Comparison of ENCODE assay signal across 9 cellular contexts in genomic region chr19:44552324-44552723, GRCh38. TPM values are rescaled to one million over a fixed set of nuclear protein-coding genes. Genes with fewer than 3 reads are reported as not detected.
DNase-seq lines count a peak whose midpoint lies in the region; ATAC-seq and TF ChIP-seq lines count a peak whose summit lies in the region.
"Had no signal": no experiment of that assay in that cellular context is flagged by ENCODE, and none has a peak within 500 bp of the region (broad histone marks: within the 10 kb centered on the region; RNA-seq: fewer than 3 reads in every experiment).

No MANE protein-coding gene starts in this region.

- H3K4me1 ChIP-seq in lower lobe of right lung, result no peaks in the 10 kb centered on the region

- H3K27me3 Mint-ChIP-seq in activated T-helper 17 cell treated with anti-CD3 and anti-CD28 coated beads, Interleukin-2, amount 50 U/mL, for 72 hours, result peaks cover 12% of the 10 kb centered on the region

- H3K27ac Mint-ChIP-seq in activated T-helper 17 cell treated with anti-CD3 and anti-CD28 coated beads, Interleukin-2, amount 50 U/mL, for 72 hours, result no peak overlapping the region
- H3K27ac Mint-ChIP-seq: B cell had no signal

- no peak overlapping the region for H3K4me3 Mint-ChIP-seq in activated T-helper 17 cell treated with anti-CD3 and anti-CD28 coated beads, Interleukin-2, amount 50 U/mL, for 72 hours
- H3K4me3 Mint-ChIP-seq: B cell had no signal

- DNase-seq in NCI-H1436 (lab: John Stamatoyannopoulos, UW) (peak; percentile 1), NCI-H1436 treated with DMSO at 0.1 percent for 48 hours (lab: John Stamatoyannopoulos, UW) (no peak), M059J (ENCODE audit: low read depth) (peak; percentile 62), lower lobe of right lung (no peak), GF-D8 (lab: John Stamatoyannopoulos, UW) (no peak), NCI-H1694 (lab: John Stamatoyannopoulos, UW) (no peak), cerebellum (ENCODE audit: low spot score) (no peak)

- peaks cover 4% of the 10 kb centered on the region for H3K27me3 ChIP-seq in lower lobe of right lung (ENCODE audit: low read depth)

- H3K9me3 Mint-ChIP-seq in activated T-helper 17 cell treated with anti-CD3 and anti-CD28 coated beads, Interleukin-2, amount 50 U/mL, for 72 hours, result peaks cover 6% of the 10 kb centered on the region

- no peaks in the 10 kb centered on the region for H3K9me3 ChIP-seq in lower lobe of right lung

- peak; percentile 51 for ATAC-seq in activated T-helper 17 cell treated with anti-CD3 and anti-CD28 coated beads, Interleukin-2, amount 50 U/mL, for 72 hours (replicated peaks)
- peak; percentile 58 to 74 for ATAC-seq in lower lobe of right lung

- H3K36me3 ChIP-seq in lower lobe of right lung, result no peaks in the 10 kb centered on the region

- intact Hi-C loops in lower lobe of right lung (cut with DNase I), result no loop called here

- H3K4me1 Mint-ChIP-seq in activated T-helper 17 cell treated with anti-CD3 and anti-CD28 coated beads, Interleukin-2, amount 50 U/mL, for 72 hours, result no peaks in the 10 kb centered on the region
- H3K4me1 Mint-ChIP-seq: B cell had no signal

- no peak overlapping the region for H3K27ac ChIP-seq in lower lobe of right lung

- peak; percentile 46 for TF ChIP-seq CTCF in lower lobe of right lung (IDR thresholded peaks at IDR 0.05)

- no peak overlapping the region for H3K4me3 ChIP-seq in lower lobe of right lung

- no peaks in the 10 kb centered on the region for H3K36me3 Mint-ChIP-seq in activated T-helper 17 cell treated with anti-CD3 and anti-CD28 coated beads, Interleukin-2, amount 50 U/mL, for 72 hours (ENCODE audit: low read depth)

RNA-seq across cellular contexts. Expression of gene CEACAM20, which starts 22.8 kb away (rescaled TPM):
- not detected in 2 replicates for total RNA-seq in M059J (2014; rRNA removed; shearing (Covaris generic))
- not detected for total RNA-seq in activated T-helper 17 cell treated with anti-CD3 and anti-CD28 coated beads, Interleukin-2, amount 50 U/mL, for 72 hours
- total RNA-seq in lower lobe of right lung (0.30 TPM), cerebellum (not detected)
- total RNA-seq: B cell had no signal

RNA-seq across cellular contexts. Expression of gene ZNF180, which starts 52.0 kb away (rescaled TPM):
- total RNA-seq in M059J (2014; rRNA removed; shearing (Covaris generic)), result 10.4 and 17.2 TPM in 2 replicates
- 10 to 100 TPM in 1 of 2 donors, 1 to 10 TPM in 1; 9.9 to 10.9 TPM for total RNA-seq in activated T-helper 17 cell treated with anti-CD3 and anti-CD28 coated beads, Interleukin-2, amount 50 U/mL, for 72 hours
- total RNA-seq in lower lobe of right lung (8.4 TPM), cerebellum (15.5 TPM)

Comparison
In these comparisons a context has a peak if more than half of its experiments do, and no peak if none do; other contexts are left out.
1. DNase-seq: peak in NCI-H1436 (single experiment) and M059J (single experiment); none in NCI-H1436 treated with DMSO at 0.1 percent for 48 hours (single experiment), lower lobe of right lung (single experiment), GF-D8 (single experiment), NCI-H1694 (single experiment) and cerebellum (single experiment).